In genomic region chr2:200469708-200470600, GRCh38 we compare ENCODE assay signal across 13 cellular contexts. TPM values are rescaled to one million over a fixed set of nuclear protein-coding genes. Genes with fewer than 3 reads are reported as not detected.
A peak's percentile ranks its signal among the peaks of the same experiment; 100 is the strongest.
DNase-seq lines count a peak whose midpoint lies in the region; ATAC-seq and TF ChIP-seq lines count a peak whose summit lies in the region.
"Had no signal": no experiment of that assay in that cellular context is flagged by ENCODE, and none has a peak within 500 bp of the region (broad histone marks: within the 10 kb centered on the region; RNA-seq: fewer than 3 reads in every experiment).

No MANE protein-coding gene starts in this region.

- H3K79me2 ChIP-seq in hepatocyte = no peaks in the 10 kb centered on the region
- H3K79me2 ChIP-seq in trophoblast cell (ENCODE audit: control insufficient read depth, insufficient read depth, low read length, poor library complexity) = no peaks in the 10 kb centered on the region

- H2AK5ac ChIP-seq in trophoblast cell (ENCODE audit: low read length) = no peak overlapping the region

- H3K9ac ChIP-seq in trophoblast cell (ENCODE audit: low read length) = no peak overlapping the region
- H3K9ac ChIP-seq: GM23248 had no signal

- no peak overlapping the region for H3K4me2 ChIP-seq in hepatocyte
- H3K4me2 ChIP-seq in trophoblast cell (ENCODE audit: low read length) = no peak overlapping the region

- H2AFZ ChIP-seq in hepatocyte (no peak overlapping the region), trophoblast cell (ENCODE audit: insufficient read depth, low read length, poor library complexity) (no peak overlapping the region)
- H2AFZ ChIP-seq: GM23248 had no signal

- DNase-seq in COLO829 (ENCODE audit: low spot score) (peak; percentile 21), T-helper 17 cell (no peak), hepatocyte (ENCODE audit: low spot score) (no peak), trophoblast cell (peak; percentile 80 to 83), SW480 (ENCODE audit: low spot score) (no peak)
- DNase-seq in activated CD4-positive, alpha-beta T cell treated with anti-CD3 and anti-CD28 coated beads, Interleukin-2, amount 50 U/mL, for 1 hour = no peak
- DNase-seq: amniotic stem cell, GM23248, immature natural killer cell, NCI-H2029 had no signal

- H3K18ac ChIP-seq in trophoblast cell (ENCODE audit: low read length) = no peak overlapping the region

- H4K8ac ChIP-seq in trophoblast cell (ENCODE audit: low read depth, low read length) = no peak overlapping the region

- no peaks in the 10 kb centered on the region for H3K27me3 Mint-ChIP-seq in T-helper 17 cell

- H3K14ac ChIP-seq in trophoblast cell (ENCODE audit: low read length) = no peak overlapping the region

- H3K9me2 ChIP-seq in hepatocyte (replicated peaks; ENCODE audit: insufficient read depth) = no peaks in the 10 kb centered on the region

- H2BK5ac ChIP-seq in trophoblast cell (ENCODE audit: low read depth, low read length, poor library complexity) = no peak overlapping the region

- H2BK12ac ChIP-seq in trophoblast cell (ENCODE audit: low read length) = no peak overlapping the region

- no peaks in the 10 kb centered on the region for H4K20me1 ChIP-seq in hepatocyte (ENCODE audit: insufficient read depth, poor library complexity, severe bottlenecking)

- H3K36me3 Mint-ChIP-seq in T-helper 17 cell (ENCODE audit: low read depth) = no peaks in the 10 kb centered on the region
- H3K36me3 Mint-ChIP-seq: immature natural killer cell had no signal

- H3K27ac ChIP-seq in hepatocyte = peak overlapping the region; percentile 20
- H3K27ac ChIP-seq in trophoblast cell (ENCODE audit: low read depth, low read length) = no peak overlapping the region
- H3K27ac ChIP-seq: GM23248, ovary had no signal

- H4K12ac ChIP-seq in trophoblast cell (ENCODE audit: low read depth, low read length) = no peak overlapping the region

- H3K23ac ChIP-seq in trophoblast cell (ENCODE audit: low read length) = no peak overlapping the region

- H3K4me1 Mint-ChIP-seq in T-helper 17 cell = peaks cover 36% of the 10 kb centered on the region

- H3K9me3 ChIP-seq in T-helper 17 cell (ENCODE audit: control insufficient read depth, low read length, poor library complexity, severe bottlenecking) (no peaks in the 10 kb centered on the region), hepatocyte (ENCODE audit: low read depth) (no peaks in the 10 kb centered on the region), trophoblast cell (ENCODE audit: insufficient read depth, low read depth, low read length) (no peaks in the 10 kb centered on the region)
- H3K9me3 ChIP-seq: ovary had no signal

- ATAC-seq in T-helper 17 cell (no peak), GM21786 (IDR thresholded peaks at IDR 0.05; ENCODE audit: unreplicated experiment) (no peak), GM19328 (IDR thresholded peaks at IDR 0.05; ENCODE audit: unreplicated experiment) (no peak)

- H3K36me3 ChIP-seq in hepatocyte (replicated peaks; ENCODE audit: insufficient read depth, low read depth) (no peaks in the 10 kb centered on the region), trophoblast cell (ENCODE audit: control insufficient read depth in 1 of 2, insufficient read depth in 2 of 2, low read length in 2 of 2) (peaks cover 48 to 62% of the 10 kb centered on the region in 2 experiments)
- H3K36me3 ChIP-seq: ovary had no signal

- H3K4me3 ChIP-seq in hepatocyte = no peak overlapping the region
- H3K4me3 ChIP-seq in trophoblast cell (ENCODE audit: low read depth, low read length) = no peak overlapping the region
- H3K4me3 ChIP-seq: GM23248, ovary had no signal

- no peaks in the 10 kb centered on the region for H3K27me3 ChIP-seq in hepatocyte
- H3K27me3 ChIP-seq in trophoblast cell (ENCODE audit: insufficient read depth, low read length) = no peaks in the 10 kb centered on the region
- H3K27me3 ChIP-seq: ovary had no signal

- H4K91ac ChIP-seq in trophoblast cell (ENCODE audit: low read depth, low read length) = peak overlapping the region; percentile 10

- WGBS in hepatocyte (ENCODE audit: low lambda C conversion rate, missing lambda C conversion rate) = 78% methylated on average over 16 of the region's 16 CpGs
- no CpG with 5 or more reads among the region's 16 CpGs for WGBS in trophoblast cell (ENCODE audit: extremely low coverage, insufficient coverage, insufficient read length)

- H3K4me3 Mint-ChIP-seq in T-helper 17 cell = no peak overlapping the region
- H3K4me3 Mint-ChIP-seq: immature natural killer cell had no signal

- H2BK120ac ChIP-seq in trophoblast cell (ENCODE audit: insufficient read depth, low read length, poor library complexity) = no peak overlapping the region

- H3K4me1 ChIP-seq in hepatocyte (ENCODE audit: insufficient read depth) = no peaks in the 10 kb centered on the region
- H3K4me1 ChIP-seq in trophoblast cell (ENCODE audit: control insufficient read depth in 1 of 2, insufficient read depth in 2 of 2, low read length in 2 of 2) = peaks cover 2 to 5% of the 10 kb centered on the region in 2 experiments

- TF ChIP-seq CTCF in hepatocyte (IDR thresholded peaks at IDR 0.05; ENCODE audit: poor library complexity) = no peak

- peak overlapping the region; percentile 97 for H3K27ac Mint-ChIP-seq in T-helper 17 cell

- no peaks in the 10 kb centered on the region for H3K79me1 ChIP-seq in trophoblast cell (ENCODE audit: low read length)

- no peak overlapping the region for H3K4ac ChIP-seq in trophoblast cell (ENCODE audit: low read depth, low read length)

RNA-seq across cellular contexts. Expression of gene KCTD18, which starts 39.9 kb away (rescaled TPM):
- total RNA-seq in T-helper 17 cell = 10 to 100 TPM; 13.4 to 19.2 TPM
- total RNA-seq in hepatocyte = 12.9 and 13.4 TPM in 2 replicates
- 6.9 and 12.7 TPM in 2 replicates for polyA plus RNA-seq in hepatocyte
- polyA plus RNA-seq in trophoblast cell (2013) = 4.1 and 4.5 TPM in 2 replicates

RNA-seq across cellular contexts. Expression of gene SGO2, which starts 56.1 kb away (rescaled TPM):
- total RNA-seq in T-helper 17 cell = 1 to 10 TPM; 1.2 to 1.5 TPM
- total RNA-seq in hepatocyte = 4.2 and 5.6 TPM in 2 replicates
- polyA plus RNA-seq in hepatocyte = 4.9 and 7.0 TPM in 2 replicates
- polyA plus RNA-seq in trophoblast cell (2013) = 14.6 and 16.2 TPM in 2 replicates

Comparison
In these comparisons a context has a peak if more than half of its experiments do, and no peak if none do; other contexts are left out.
1. DNase-seq: peak in COLO829 (single experiment) and trophoblast cell (2 of 2); none in T-helper 17 cell (0 of 3), hepatocyte (single experiment), SW480 (single experiment) and activated CD4-positive, alpha-beta T cell treated with anti-CD3 and anti-CD28 coated beads, Interleukin-2, amount 50 U/mL, for 1 hour (single experiment).